8 cellular contexts compared by ENCODE assay signal in the genomic region with DNA sequence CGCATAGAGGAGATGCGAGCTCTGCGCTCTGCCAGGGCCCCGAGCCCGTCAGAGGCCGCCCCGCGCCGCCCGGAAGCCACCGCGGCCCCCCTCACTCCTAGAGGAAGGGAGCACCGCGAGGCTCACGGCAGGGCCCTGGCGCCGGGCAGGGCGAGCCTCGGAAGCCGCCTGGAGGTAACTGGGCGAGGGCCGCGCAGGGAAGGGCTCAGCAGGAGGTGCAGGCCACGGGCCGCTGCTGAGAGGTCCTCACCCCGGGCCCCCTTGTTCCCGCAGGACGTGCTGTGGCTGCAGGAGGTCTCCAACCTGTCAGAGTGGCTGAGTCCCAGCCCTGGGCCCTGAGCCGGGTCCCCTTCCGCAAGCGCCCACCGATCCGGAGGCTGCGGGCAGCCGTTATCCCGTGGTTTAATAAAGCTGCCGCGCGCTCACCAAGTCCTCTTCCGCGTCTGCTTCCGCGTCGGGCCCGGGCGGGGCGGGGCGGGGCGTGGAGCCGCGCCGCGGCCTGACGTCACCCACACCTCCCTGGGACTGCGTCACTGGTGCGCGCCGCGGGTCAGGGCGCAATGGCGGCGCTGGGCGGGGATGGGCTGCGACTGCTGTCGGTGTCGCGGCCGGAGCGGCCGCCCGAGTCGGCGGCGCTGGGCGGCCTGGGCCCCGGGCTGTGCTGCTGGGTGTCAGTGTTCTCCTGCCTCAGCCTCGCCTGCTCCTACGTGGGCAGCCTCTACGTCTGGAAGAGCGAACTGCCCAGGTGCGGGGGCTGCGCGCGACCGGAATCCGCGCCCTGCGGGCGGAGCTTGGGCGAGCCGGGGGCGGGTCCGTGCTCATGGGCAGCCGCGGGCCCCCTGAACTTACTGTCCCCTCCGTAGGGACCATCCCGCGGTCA. TPM values are rescaled to one million over a fixed set of nuclear protein-coding genes. Genes with fewer than 3 reads are reported as not detected.
A peak's percentile ranks its signal among the peaks of the same experiment; 100 is the strongest.
DNase-seq lines count a peak whose midpoint lies in the region; ATAC-seq and TF ChIP-seq lines count a peak whose summit lies in the region.

A gene with protein sequence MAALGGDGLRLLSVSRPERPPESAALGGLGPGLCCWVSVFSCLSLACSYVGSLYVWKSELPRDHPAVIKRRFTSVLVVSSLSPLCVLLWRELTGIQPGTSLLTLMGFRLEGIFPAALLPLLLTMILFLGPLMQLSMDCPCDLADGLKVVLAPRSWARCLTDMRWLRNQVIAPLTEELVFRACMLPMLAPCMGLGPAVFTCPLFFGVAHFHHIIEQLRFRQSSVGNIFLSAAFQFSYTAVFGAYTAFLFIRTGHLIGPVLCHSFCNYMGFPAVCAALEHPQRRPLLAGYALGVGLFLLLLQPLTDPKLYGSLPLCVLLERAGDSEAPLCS (plus strand): TSS at position 546 of the 880 bp plus-strand sequence. CDS start 15 bp downstream, at position 561.

- TF ChIP-seq CTCF in lung (IDR thresholded peaks at IDR 0.05; ENCODE audit: control extremely low read depth, extremely low read depth): no peak

- peak within 1 kb of the TSS; percentile 90 to 99 for H3K27ac ChIP-seq in lung (ENCODE audit: low read depth in 1 of 2, low read length in 1 of 2)

- peak within 1 kb of the TSS; percentile 94 for H3K4me3 ChIP-seq in lung

- 0% methylated on average over 64 to 98 of the region's 98 CpGs for WGBS in lung, 2 donors

- CTCF ChIA-PET in activated CD4-positive, alpha-beta memory T cell treated with anti-CD3 and anti-CD28 coated beads, Interleukin-2, amount 10 ng/mL, durations not matched to agents 7 days and 5 days (lab: Charles Lee): interaction anchor here (0.8 to 4.3 kb wide), 8 partner anchors 9 to 457 kb away, joined by 3 to 21 read pairs (median 6); partner anchors contain the start of gene RBM4B

- ATAC-seq in GM19324 (IDR thresholded peaks at IDR 0.05; ENCODE audit: low FRiP score, unreplicated experiment) (peak; percentile 88), HG03469 (IDR thresholded peaks at IDR 0.05; ENCODE audit: unreplicated experiment) (peak; percentile 77), lung (ENCODE audit: insufficient read depth, low FRiP score) (peak; percentile 96)

- H3K9me3 ChIP-seq in lung (ENCODE audit: control insufficient read depth in 2 of 2, insufficient read depth in 1 of 2, low read length in 1 of 2): no peaks in the 10 kb centered on the region

- H3K9me3 Mint-ChIP-seq in activated CD4-positive, alpha-beta memory T cell treated with anti-CD3 and anti-CD28 coated beads, Interleukin-2, amount 10 ng/mL, durations not matched to agents 7 days and 5 days: no peaks in the 10 kb centered on the region

- peak within 1 kb of the TSS; percentile 93 for H3K27ac Mint-ChIP-seq in activated CD4-positive, alpha-beta memory T cell treated with anti-CD3 and anti-CD28 coated beads, Interleukin-2, amount 10 ng/mL, durations not matched to agents 7 days and 5 days

- peak within 1 kb of the TSS; percentile 93 for H3K4me3 Mint-ChIP-seq in activated CD4-positive, alpha-beta memory T cell treated with anti-CD3 and anti-CD28 coated beads, Interleukin-2, amount 10 ng/mL, durations not matched to agents 7 days and 5 days

- peaks cover 3 to 27% of the 10 kb centered on the region in 2 donors for H3K36me3 ChIP-seq in lung (ENCODE audit: control insufficient read depth in 2 of 2, insufficient read depth in 2 of 2, low read length in 2 of 2)

- H3K4me1 ChIP-seq in lung (ENCODE audit: control insufficient read depth in 2 of 2, insufficient read depth in 2 of 2, low read length in 2 of 2): peaks cover 6% of the 10 kb centered on the region in 2 donors

- H3K27me3 Mint-ChIP-seq in activated CD4-positive, alpha-beta memory T cell treated with anti-CD3 and anti-CD28 coated beads, Interleukin-2, amount 10 ng/mL, durations not matched to agents 7 days and 5 days: no peaks in the 10 kb centered on the region

- DNase-seq in C1 segment of cervical spinal cord (lab: John Stamatoyannopoulos, UW) (peak; percentile 44 to 92 (median 84)), NCI-H69 (lab: John Stamatoyannopoulos, UW) (peak; percentile 97), ecto neural progenitor cell (ENCODE audit: low spot score) (peak; percentile 94), lung (ENCODE audit: low spot score) (peak; percentile 89)
- peak; percentile 93 for DNase-seq in activated CD4-positive, alpha-beta memory T cell treated with anti-CD3 and anti-CD28 coated beads, Interleukin-2, amount 10 ng/mL, durations not matched to agents 7 days and 5 days
- peak; percentile 80 to 84 (median 83) for DNase-seq in stimulated activated CD4-positive, alpha-beta T cell treated with anti-CD3 and anti-CD28 coated beads, TNF-alpha, amount 100 ng/mL, for 4 hours (ENCODE audit: low read depth in 3 of 3)

- POLR2A ChIA-PET in activated CD4-positive, alpha-beta memory T cell treated with anti-CD3 and anti-CD28 coated beads, Interleukin-2, amount 10 ng/mL, durations not matched to agents 7 days and 5 days (lab: Charles Lee): interaction anchor here (0.6 to 6.7 kb wide), 35 partner anchors 9 to 510 kb away, joined by 3 to 177 read pairs (median 4); partner anchors contain the start of genes BRMS1, DPP3, MRPL11 and PC

- peaks cover 35% of the 10 kb centered on the region for H3K36me3 Mint-ChIP-seq in activated CD4-positive, alpha-beta memory T cell treated with anti-CD3 and anti-CD28 coated beads, Interleukin-2, amount 10 ng/mL, durations not matched to agents 7 days and 5 days (ENCODE audit: low read depth)

- H3K27me3 ChIP-seq in lung (ENCODE audit: control insufficient read depth, insufficient read depth): no peaks in the 10 kb centered on the region

- peaks cover 58% of the 10 kb centered on the region for H3K4me1 Mint-ChIP-seq in activated CD4-positive, alpha-beta memory T cell treated with anti-CD3 and anti-CD28 coated beads, Interleukin-2, amount 10 ng/mL, durations not matched to agents 7 days and 5 days

RNA-seq across cellular contexts. Expression of the gene that starts here (rescaled TPM):
- 10 to 100 TPM; 21.2 to 22.0 TPM for total RNA-seq in activated CD4-positive, alpha-beta memory T cell treated with anti-CD3 and anti-CD28 coated beads, Interleukin-2, amount 10 ng/mL, durations not matched to agents 7 days and 5 days
- total RNA-seq in lung: 10 to 100 TPM; 19.5 to 22.8 TPM
- polyA plus RNA-seq in lung: 10 to 100 TPM in 1 of 2 donors, 1 to 10 TPM in 1; 8.7 to 24.0 TPM

Comparison
In these comparisons a context has a peak if more than half of its experiments do, and no peak if none do; other contexts are left out.
1. Peak in every context shown above with its lines: DNase-seq, ATAC-seq, H3K4me3 ChIP-seq and H3K27ac ChIP-seq.